ENCODE assay signal across 19 cellular contexts in genomic region chrX:129000018-129000417, GRCh38.
"Had no signal": no experiment of that assay in that cellular context is flagged by ENCODE, and none has a peak within 500 bp of the region (broad histone marks: within the 10 kb centered on the region; RNA-seq: fewer than 3 reads in every experiment).

No MANE protein-coding gene starts in this region.

- H3K4me3 ChIP-seq: esophagus squamous epithelium, lung, spleen had no signal

- H3K36me3 ChIP-seq: esophagus squamous epithelium, spleen had no signal

- H3K27ac ChIP-seq: esophagus squamous epithelium, spleen had no signal

- DNase-seq: activated CD4-positive, alpha-beta T cell treated with anti-CD3 and anti-CD28 coated beads for 48 hours; activated CD8-positive, alpha-beta memory T cell treated with anti-CD3 and anti-CD28 coated beads, Interleukin-2, amount 50 U/mL, for 48 hours; activated CD8-positive, alpha-beta T cell treated with anti-CD3 and anti-CD28 coated beads, Interleukin-2, amount 10 ng/mL, durations not matched to agents 7 days and 5 days; activated naive CD4-positive, alpha-beta T cell; aorta; esophagus squamous epithelium; foreskin fibroblast; immature natural killer cell; left cardiac atrium; midbrain; naive B cell; posterior cingulate gyrus; right cardiac atrium; spleen; stimulated activated CD4-positive, alpha-beta T cell treated with anti-CD3 and anti-CD28 coated beads, Interleukin-2, amount 100 ng/mL, for 24 hours; stimulated activated naive CD4-positive, alpha-beta T cell treated with Interleukin-2 at 50 U/mL for 16 hours; trophoblast cell had no signal

- H3K27me3 ChIP-seq: esophagus squamous epithelium, spleen had no signal

- H3K9me3 ChIP-seq: esophagus squamous epithelium had no signal

- ATAC-seq: activated CD8-positive, alpha-beta T cell treated with anti-CD3 and anti-CD28 coated beads, Interleukin-2, amount 10 ng/mL, durations not matched to agents 7 days and 5 days; left cardiac atrium; right cardiac atrium; WTC11 had no signal

- H3K4me1 ChIP-seq: esophagus squamous epithelium, spleen had no signal
